Comparison of ENCODE assay signal across 17 cellular contexts in genomic region chr13:44541601-44542000, GRCh38. TPM values are rescaled to one million over a fixed set of nuclear protein-coding genes. Genes with fewer than 3 reads are reported as not detected.
DNase-seq lines count a peak whose midpoint lies in the region; ATAC-seq, FAIRE-seq and TF ChIP-seq lines count a peak whose summit lies in the region.
"Had no signal": no experiment of that assay in that cellular context is flagged by ENCODE, and none has a peak within 500 bp of the region (broad histone marks: within the 10 kb centered on the region; RNA-seq: fewer than 3 reads in every experiment).

No MANE protein-coding gene starts in this region.

- peaks cover 5% of the 10 kb centered on the region for H3K36me3 ChIP-seq in neural progenitor cell

- H3K4me2 ChIP-seq in neural progenitor cell = peak overlapping the region; percentile 62
- H3K4me2 ChIP-seq: BLaER1 treated with 17β-estradiol and CSF1 and Interleukin-3, amounts not matched to agents 10 nM and 100 nM; KMS-11 had no signal

- ATAC-seq in GM18505 (IDR thresholded peaks at IDR 0.05; ENCODE audit: unreplicated experiment) (no peak), HG02798 (IDR thresholded peaks at IDR 0.05; ENCODE audit: poor library complexity, unreplicated experiment) (no peak)
- ATAC-seq: HCT116 had no signal

- H3K9me3 Mint-ChIP-seq in neural progenitor cell = peaks cover 3% of the 10 kb centered on the region
- H3K9me3 Mint-ChIP-seq: CD8-positive, alpha-beta memory T cell had no signal

- peak; percentile 93 for FAIRE-seq in islet of Langerhans (lab: Jason Lieb, UNC)
- FAIRE-seq: GM12892 had no signal

- TF ChIP-seq POLR2A in GM18505 (IDR thresholded peaks at IDR 0.05; ENCODE audit: borderline replicate concordance, extremely low read depth, insufficient read depth, insufficient read length) = no peak

- no peaks in the 10 kb centered on the region for H3K4me1 Mint-ChIP-seq in neural progenitor cell

- H3K9ac ChIP-seq in neural progenitor cell = no peak overlapping the region
- H3K9ac ChIP-seq: BLaER1 treated with 17β-estradiol and CSF1 and Interleukin-3, amounts not matched to agents 10 nM and 100 nM; KMS-11 had no signal

- H3K27me3 Mint-ChIP-seq in neural progenitor cell (ENCODE audit: insufficient read depth, low read depth) = no peaks in the 10 kb centered on the region
- H3K27me3 Mint-ChIP-seq: CD8-positive, alpha-beta memory T cell had no signal

- peaks cover 39% of the 10 kb centered on the region for H4K20me1 ChIP-seq in neural progenitor cell (ENCODE audit: low read depth)
- H4K20me1 ChIP-seq: BLaER1 treated with 17β-estradiol and CSF1 and Interleukin-3, amounts not matched to agents 10 nM and 100 nM had no signal

- peaks cover 31% of the 10 kb centered on the region for H3K4me1 ChIP-seq in neural progenitor cell
- H3K4me1 ChIP-seq: BLaER1 treated with 17β-estradiol and CSF1 and Interleukin-3, amounts not matched to agents 10 nM and 100 nM had no signal

- TF ChIP-seq CTCF in neural progenitor cell (IDR thresholded peaks at IDR 0.05) = no peak

- no peak overlapping the region for H3K4me3 Mint-ChIP-seq in neural progenitor cell
- H3K4me3 Mint-ChIP-seq: CD8-positive, alpha-beta memory T cell had no signal

- DNase-seq in NCI-H82 treated with DMSO at 0.1 percent for 48 hours (lab: John Stamatoyannopoulos, UW; ENCODE audit: unreplicated experiment) (peak; percentile 19), neural progenitor cell (ENCODE audit: low spot score) (peak; percentile 60), AML-193 (lab: John Stamatoyannopoulos, UW) (no peak), caudate nucleus (lab: John Stamatoyannopoulos, UW) (no peak)
- DNase-seq: ACHN; CD8-positive, alpha-beta memory T cell; COR-L47; GOT3; H7 had no signal

- peaks cover 24% of the 10 kb centered on the region for H3K36me3 Mint-ChIP-seq in neural progenitor cell

- no peaks in the 10 kb centered on the region for H3K27me3 ChIP-seq in neural progenitor cell
- H3K27me3 ChIP-seq: BLaER1 treated with 17β-estradiol and CSF1 and Interleukin-3, amounts not matched to agents 10 nM and 100 nM had no signal

- H3K79me2 ChIP-seq in neural progenitor cell (ENCODE audit: low read depth) = peaks cover 64% of the 10 kb centered on the region

- no peak overlapping the region for H3K4me3 ChIP-seq in neural progenitor cell
- H3K4me3 ChIP-seq: BLaER1 treated with 17β-estradiol and CSF1 and Interleukin-3, amounts not matched to agents 10 nM and 100 nM had no signal

- H3K27ac ChIP-seq in neural progenitor cell (peak overlapping the region; percentile 58), caudate nucleus (ENCODE audit: low read depth, low read length) (no peak overlapping the region)
- H3K27ac ChIP-seq: BLaER1 treated with 17β-estradiol and CSF1 and Interleukin-3, amounts not matched to agents 10 nM and 100 nM; HL-60; KMS-11 had no signal

- H2AFZ ChIP-seq in neural progenitor cell (replicated peaks) = no peak overlapping the region

- H3F3A ChIP-seq in neural progenitor cell (ENCODE audit: low read depth) = peaks cover 11% of the 10 kb centered on the region

- H3K27ac Mint-ChIP-seq in neural progenitor cell = no peak overlapping the region

- H3K9me3 ChIP-seq in neural progenitor cell (ENCODE audit: low read depth) = no peaks in the 10 kb centered on the region
- H3K9me3 ChIP-seq: BLaER1 treated with 17β-estradiol and CSF1 and Interleukin-3, amounts not matched to agents 10 nM and 100 nM had no signal

RNA-seq across cellular contexts. Expression of gene TSC22D1, which starts 34.5 kb away (rescaled TPM):
- total RNA-seq in neural progenitor cell (ENCODE audit: low replicate concordance) = 179 and 181 TPM in 2 replicates

Comparison
In these comparisons a context has a peak if more than half of its experiments do, and no peak if none do; other contexts are left out.
1. DNase-seq: peak in NCI-H82 treated with DMSO at 0.1 percent for 48 hours (single experiment) and neural progenitor cell (single experiment); none in AML-193 (0 of 2) and caudate nucleus (0 of 61).